ENCODE assay signal across 8 cellular contexts in genomic region chr19:4083677-4084546, GRCh38. TPM values are rescaled to one million over a fixed set of nuclear protein-coding genes. Genes with fewer than 3 reads are reported as not detected.
DNase-seq lines count a peak whose midpoint lies in the region; ATAC-seq, FAIRE-seq and TF ChIP-seq lines count a peak whose summit lies in the region.

No MANE protein-coding gene starts in this region.

- no peak overlapping the region for H3K14ac ChIP-seq in H1 (ENCODE audit: insufficient read length)

- no peak overlapping the region for H2AK5ac ChIP-seq in H1 (ENCODE audit: low read depth, low read length)

- no peak overlapping the region for H2BK5ac ChIP-seq in H1 (ENCODE audit: low read depth, low read length)

- H4K91ac ChIP-seq in H1 (replicated peaks; ENCODE audit: insufficient read length, low read length): no peak overlapping the region

- H2BK20ac ChIP-seq in H1 (ENCODE audit: low read length): no peak overlapping the region

- no peak overlapping the region for H2AFZ ChIP-seq in H1 (ENCODE audit: low read length)

- no peak overlapping the region for H2BK15ac ChIP-seq in H1 (ENCODE audit: low read length)

- H3K79me2 ChIP-seq in H1 (ENCODE audit: control insufficient read depth in 1 of 2, insufficient read depth in 2 of 2, low read length in 2 of 2): no peaks in the 10 kb centered on the region

- intact Hi-C loops in sciatic nerve (cut with DNase I): no loop called here

- H3K4ac ChIP-seq in H1 (replicated peaks; ENCODE audit: insufficient read length, low read depth, low read length): no peak overlapping the region

- no peak for TF ChIP-seq EP300 in H1 (IDR thresholded peaks at IDR 0.05; ENCODE audit: borderline replicate concordance in 1 of 2, low read depth in 2 of 2, low read length in 2 of 2)

- no peaks in the 10 kb centered on the region for H4K20me1 ChIP-seq in H1 (replicated peaks in 1 of 2; ENCODE audit: control insufficient read depth in 1 of 2, insufficient read depth in 2 of 2, low read length in 2 of 2)

- H4K8ac ChIP-seq in H1 (ENCODE audit: extremely low read depth, insufficient read depth, low read length): peak overlapping the region; percentile 92

- peaks cover 0 to 5% (median 1%) of the 10 kb centered on the region in 4 experiments; a peak in 2 of 7 replicates for H3K4me1 ChIP-seq in H1 (replicated peaks in 1 of 4; ENCODE audit: control insufficient read depth in 3 of 4, insufficient read depth in 4 of 4, low read length in 3 of 4)

- H3K36me3 ChIP-seq in H1 (ENCODE audit: control insufficient read depth in 2 of 4, insufficient read depth in 4 of 4, low read length in 3 of 4): no peaks in the 10 kb centered on the region

- H3K23me2 ChIP-seq in H1 (ENCODE audit: low read depth, low read length): peaks cover 4% of the 10 kb centered on the region; the same call in 1 of the 2 replicates

- POLR2A ChIA-PET in H1 (lab: Charles Lee; ENCODE audit: partially characterized antibody): interaction anchor here (0.7 to 1.5 kb wide), 5 partner anchors 11 to 98 kb away, joined by 3 to 4 read pairs (median 4); partner anchors contain the start of gene EEF2

- no peak for TF ChIP-seq RAD21 in H1 (IDR thresholded peaks at IDR 0.05 in 1 of 2, conservative IDR thresholded peaks at IDR 0.05 in 1 of 2; ENCODE audit: low read depth in 2 of 2, low read length in 2 of 2)

- no peak overlapping the region for H3K27ac ChIP-seq in H1 (ENCODE audit: low read depth, low read length)

- H3K9ac ChIP-seq in H1 (replicated peaks in 1 of 4; ENCODE audit: extremely low read depth in 1 of 4, low read depth in 3 of 4, low read length in 3 of 4): no peak overlapping the region

- H3K18ac ChIP-seq in H1 (ENCODE audit: extremely low read depth, low read length): no peak overlapping the region

- H3K79me1 ChIP-seq in H1 (ENCODE audit: low read depth, low read length): no peaks in the 10 kb centered on the region

- H3K9me3 ChIP-seq in H1 (ENCODE audit: insufficient read depth in 2 of 2, low read depth in 1 of 2, low read length in 1 of 2): no peaks in the 10 kb centered on the region

- H2BK12ac ChIP-seq in H1 (ENCODE audit: low read depth, low read length): no peak overlapping the region

- no peak for TF ChIP-seq CTCF in H1 (IDR thresholded peaks at IDR 0.05; ENCODE audit: control extremely low read depth in 1 of 3, insufficient read depth in 1 of 3, low read depth in 1 of 3, low read length in 3 of 3)

- no peak overlapping the region for H2BK120ac ChIP-seq in H1 (replicated peaks; ENCODE audit: low read depth, low read length)

- no peak overlapping the region for H3K4me3 ChIP-seq in H1 (ENCODE audit: extremely low read depth in 1 of 4, insufficient read depth in 2 of 4, low read depth in 3 of 4, low read length in 4 of 4)

- H4K5ac ChIP-seq in H1 (ENCODE audit: insufficient read length, low read depth, low read length): no peak overlapping the region

- no peaks in the 10 kb centered on the region for H3K27me3 ChIP-seq in H1 (replicated peaks in 1 of 4; ENCODE audit: control insufficient read depth in 3 of 4, extremely low read depth in 1 of 4, insufficient read depth in 3 of 4, low read length in 3 of 4)

- ATAC-seq in sciatic nerve (peak; percentile 4), GM21825 (IDR thresholded peaks at IDR 0.05; ENCODE audit: unreplicated experiment) (no peak)

- 86% methylated on average over 20 of the region's 28 CpGs; no CpG with 5 or more reads in 1 of the 2 experiments for WGBS in H1 (ENCODE audit: extremely low coverage in 1 of 2, insufficient coverage in 1 of 2, insufficient read length in 1 of 2, insufficient replicate concordance in 2 of 2, low coverage in 1 of 2, low lambda C conversion rate in 2 of 2, missing lambda C conversion rate in 1 of 2), 2 experiments

- peak; percentile 71 for DNase-seq in GDM1 (lab: John Stamatoyannopoulos, UW)
- DNase-seq in NCI-H146 (lab: John Stamatoyannopoulos, UW): peak; percentile 61
- DNase-seq in H1 (ENCODE audit: low read depth in 1 of 2, low spot score in 2 of 2): no peak
- DNase-seq in sciatic nerve (ENCODE audit: low spot score): no peak
- DNase-seq in SW480 (ENCODE audit: low spot score): no peak
- no peak for DNase-seq in NCI-H1930 (lab: John Stamatoyannopoulos, UW)
- DNase-seq in NCI-H2227 treated with DMSO at 0.1 percent for 48 hours (lab: John Stamatoyannopoulos, UW): no peak

- no peak overlapping the region for H3K4me2 ChIP-seq in H1 (ENCODE audit: insufficient read depth in 1 of 2, low read depth in 2 of 2, low read length in 2 of 2)

- H3K56ac ChIP-seq in H1 (replicated peaks; ENCODE audit: insufficient read length, low read depth, low read length): no peak overlapping the region

- no peak for FAIRE-seq in H1 (lab: Jason Lieb, UNC)

- no peak overlapping the region for H3K23ac ChIP-seq in H1 (ENCODE audit: insufficient read length)

- CTCF ChIA-PET in H1 (lab: Charles Lee; ENCODE audit: partially characterized antibody): no interaction called here

- no peak for TF ChIP-seq POLR2A in H1 (IDR thresholded peaks at IDR 0.05; ENCODE audit: control extremely low read depth in 1 of 2, low read depth in 2 of 2, low read length in 2 of 2)

TF ChIP-seq in H1, 55 proteins besides CTCF, POLR2A, EP300 and RAD21 (continues in another document):
- TF ChIP-seq YY1 (IDR thresholded peaks at IDR 0.05; ENCODE audit: low read depth, low read length) (no peak), TAF1 (IDR thresholded peaks at IDR 0.05; ENCODE audit: low read depth, low read length) (no peak), RBBP5 (IDR thresholded peaks at IDR 0.05; ENCODE audit: borderline replicate concordance, low read depth, low read length) (no peak), JUND (IDR thresholded peaks at IDR 0.05; ENCODE audit: low read length) (no peak), TBP (IDR thresholded peaks at IDR 0.05; ENCODE audit: low read depth, low read length) (no peak), EGR1 (IDR thresholded peaks at IDR 0.05; ENCODE audit: borderline replicate concordance, low read depth, low read length) (no peak), NANOG (IDR thresholded peaks at IDR 0.05; ENCODE audit: insufficient read depth, low read depth, low read length, poor library complexity, severe bottlenecking) (no peak), CREB1 (IDR thresholded peaks at IDR 0.05) (no peak), RFX5 (IDR thresholded peaks at IDR 0.05; ENCODE audit: borderline replicate concordance, low read depth, low read length) (no peak), GABPA (IDR thresholded peaks at IDR 0.05; ENCODE audit: borderline replicate concordance, insufficient read depth, low read length) (no peak), POLR2AphosphoS5 (IDR thresholded peaks at IDR 0.05; ENCODE audit: low read depth, low read length) (no peak), CEBPB (IDR thresholded peaks at IDR 0.05; ENCODE audit: low read depth, low read length) (no peak)

RNA-seq across cellular contexts. Expression of gene ZBTB7A, which starts 17.2 kb away (rescaled TPM):
- total RNA-seq in H1 (2021; fragmentation: NEBNext Ultra II Directional; extraction: Animal tissue kit (Norgen Biotek cat#: 25700)): 16.6 and 17.8 TPM in 2 replicates
- 5.6 and 9.1 TPM in 2 replicates for polyA plus RNA-seq in H1 (2011; rRNA removed)
- 5.6 TPM for polyA plus RNA-seq in H1 (2011; cell fraction: cytosol; rRNA removed)
- 19.7 TPM for polyA plus RNA-seq in H1 (2011; cell fraction: nucleus; rRNA removed)
- 5.4 to 9.5 TPM (median 8.5 TPM) in 4 replicates for polyA plus RNA-seq in H1 (2012, experiment 1 of 2)
- 4.5 TPM for polyA plus RNA-seq in H1 (2012, experiment 2 of 2)
- polyA plus RNA-seq in H1 (2013, experiment 1 of 2): 17.9 TPM
- polyA plus RNA-seq in H1 (2013, experiment 2 of 2): 15.8 TPM
- polyA minus RNA-seq in H1 (2011; rRNA and poly(A)+ RNA removed): 3.1 and 3.5 TPM in 2 replicates
- 9.5 TPM for polyA minus RNA-seq in H1 (2011; cell fraction: cytosol; rRNA and poly(A)+ RNA removed)
- polyA minus RNA-seq in H1 (2011; cell fraction: nucleus; rRNA and poly(A)+ RNA removed): 14.4 TPM
- 54.2 TPM for total RNA-seq in sciatic nerve

RNA-seq across cellular contexts. Expression of gene MAP2K2, which starts 40.0 kb away (rescaled TPM):
- 161 and 162 TPM in 2 replicates for total RNA-seq in H1 (2021; fragmentation: NEBNext Ultra II Directional; extraction: Animal tissue kit (Norgen Biotek cat#: 25700))
- 111 and 194 TPM in 2 replicates for polyA plus RNA-seq in H1 (2011; rRNA removed)
- polyA plus RNA-seq in H1 (2011; cell fraction: cytosol; rRNA removed): 126 TPM
- polyA plus RNA-seq in H1 (2011; cell fraction: nucleus; rRNA removed): 193 TPM
- 112 to 185 TPM (median 178 TPM) in 4 replicates for polyA plus RNA-seq in H1 (2012, experiment 1 of 2)
- polyA plus RNA-seq in H1 (2012, experiment 2 of 2): 196 TPM
- 112 TPM for polyA plus RNA-seq in H1 (2013, experiment 1 of 2)
- 109 TPM for polyA plus RNA-seq in H1 (2013, experiment 2 of 2)
- 37.2 and 48.1 TPM in 2 replicates for polyA minus RNA-seq in H1 (2011; rRNA and poly(A)+ RNA removed)
- polyA minus RNA-seq in H1 (2011; cell fraction: cytosol; rRNA and poly(A)+ RNA removed): 84.9 TPM
- 58.1 TPM for polyA minus RNA-seq in H1 (2011; cell fraction: nucleus; rRNA and poly(A)+ RNA removed)
- total RNA-seq in sciatic nerve: 108 TPM

Comparison
In these comparisons a context has a peak if more than half of its experiments do, and no peak if none do; other contexts are left out.
1. DNase-seq: peak in GDM1 (single experiment) and NCI-H146 (single experiment); none in H1 (0 of 2), sciatic nerve (single experiment), SW480 (single experiment), NCI-H1930 (0 of 2) and NCI-H2227 treated with DMSO at 0.1 percent for 48 hours (single experiment).